34 cellular contexts compared by ENCODE assay signal in the genomic region with DNA sequence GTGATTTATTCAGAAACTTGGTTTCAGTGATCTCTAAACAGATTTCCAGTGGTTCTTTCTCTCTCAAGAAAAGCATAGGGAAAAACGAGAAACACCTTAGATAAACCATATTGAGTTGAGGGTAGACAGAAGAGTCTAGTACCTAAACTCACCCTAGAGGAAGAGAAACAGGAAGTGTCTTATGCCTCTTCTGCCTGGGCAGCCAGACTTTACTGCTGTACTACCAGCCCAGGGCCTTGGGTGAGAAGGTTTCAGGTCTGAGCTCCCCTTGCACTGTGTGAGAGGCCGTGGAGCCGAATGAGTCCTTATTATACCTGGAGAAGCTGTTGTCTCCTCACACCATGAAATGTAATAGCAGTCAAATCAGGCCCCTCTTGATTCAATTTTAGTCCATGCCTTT.
"Had no signal": no experiment of that assay in that cellular context is flagged by ENCODE, and none has a peak within 500 bp of the region (broad histone marks: within the 10 kb centered on the region; RNA-seq: fewer than 3 reads in every experiment).

No MANE protein-coding gene starts in this region.

- ATAC-seq: activated CD8-positive, alpha-beta T cell treated with anti-CD3 and anti-CD28 coated beads for 36 hours; activated T-cell treated with anti-CD3 and anti-CD28 coated beads, Interleukin-2, amount 50 U/mL, for 72 hours; body of pancreas; PC-3 had no signal

- H3K4me1 Mint-ChIP-seq: activated naive CD4-positive, alpha-beta T cell treated with anti-CD3 and anti-CD28 coated beads, Interleukin-2, amount 50 U/mL, for 24 hours had no signal

- H3K27ac ChIP-seq: body of pancreas, KMS-11, Peyer's patch had no signal

- H3K27me3 ChIP-seq: body of pancreas, Peyer's patch had no signal

- H3K4me1 ChIP-seq: Peyer's patch had no signal

- H3K27me3 Mint-ChIP-seq: activated CD4-positive, alpha-beta T cell treated with anti-CD3 and anti-CD28 coated beads, Interleukin-2, amount 10 ng/mL, durations not matched to agents 24 days and 14 days; activated CD8-positive, alpha-beta T cell treated with anti-CD3 and anti-CD28 coated beads for 36 hours; activated naive CD4-positive, alpha-beta T cell treated with anti-CD3 and anti-CD28 coated beads, Interleukin-2, amount 50 U/mL, for 24 hours; activated naive CD8-positive, alpha-beta T cell treated with anti-CD3 and anti-CD28 coated beads, Interleukin-2, amount 10 ng/mL, durations not matched to agents 7 days and 5 days had no signal

- H3K4me3 Mint-ChIP-seq: activated CD4-positive, alpha-beta T cell treated with anti-CD3 and anti-CD28 coated beads, Interleukin-2, amount 10 ng/mL, durations not matched to agents 24 days and 14 days; activated CD8-positive, alpha-beta T cell treated with anti-CD3 and anti-CD28 coated beads for 36 hours; activated naive CD4-positive, alpha-beta T cell treated with anti-CD3 and anti-CD28 coated beads, Interleukin-2, amount 50 U/mL, for 24 hours; activated naive CD8-positive, alpha-beta T cell treated with anti-CD3 and anti-CD28 coated beads, Interleukin-2, amount 10 ng/mL, durations not matched to agents 7 days and 5 days; activated T-cell treated with anti-CD3 and anti-CD28 coated beads, Interleukin-2, amount 50 U/mL, for 72 hours had no signal

- H3K4me3 ChIP-seq: body of pancreas, Peyer's patch had no signal

- H3K9me3 ChIP-seq: body of pancreas, Peyer's patch had no signal

- H3K9me3 Mint-ChIP-seq: activated CD4-positive, alpha-beta T cell treated with anti-CD3 and anti-CD28 coated beads, Interleukin-2, amount 10 ng/mL, durations not matched to agents 24 days and 14 days; activated CD8-positive, alpha-beta T cell treated with anti-CD3 and anti-CD28 coated beads for 36 hours; activated naive CD4-positive, alpha-beta T cell treated with anti-CD3 and anti-CD28 coated beads, Interleukin-2, amount 50 U/mL, for 24 hours; activated naive CD8-positive, alpha-beta T cell treated with anti-CD3 and anti-CD28 coated beads, Interleukin-2, amount 10 ng/mL, durations not matched to agents 7 days and 5 days; activated T-cell treated with anti-CD3 and anti-CD28 coated beads, Interleukin-2, amount 50 U/mL, for 72 hours; activated T-helper 2 cell treated with anti-CD3 and anti-CD28 coated beads, Interferon-gamma antibody, Interleukin-2, Interleukin-4, amounts not matched to agents 10 μg/mL and 5 μg/mL and 100 μg/mL, durations not matched to agents 14 hours and 24 hours and 36 hours had no signal

- DNase-seq: activated CD4-positive, alpha-beta T cell treated with anti-CD3 and anti-CD28 coated beads, Interleukin-2, amount 10 ng/mL, durations not matched to agents 24 days and 14 days; activated CD4-positive, alpha-beta T cell treated with anti-CD3 and anti-CD28 coated beads, Interleukin-2, amount 50 U/mL, for 4 hours; activated CD8-positive, alpha-beta T cell treated with anti-CD3 and anti-CD28 coated beads for 36 hours; activated gamma-delta T cell; activated naive CD4-positive, alpha-beta T cell treated with Interleukin-2 at 50 U/mL for 16 hours; activated naive CD8-positive, alpha-beta T cell treated with anti-CD3 and anti-CD28 coated beads, Interleukin-2, amount 10 ng/mL, durations not matched to agents 7 days and 5 days; activated T-cell treated with anti-CD3 and anti-CD28 coated beads, Interleukin-2, amount 50 U/mL, for 1 hour; activated T-cell treated with anti-CD3 and anti-CD28 coated beads, Interleukin-2, amount 50 U/mL, for 72 hours; amygdala; body of pancreas; caudate nucleus; cerebellar nuclear complex; MM.1S; NCI-H1092; NCI-H1436 treated with DMSO at 0.1 percent for 48 hours; NCI-H1694 treated with DMSO at 0.1 percent for 48 hours; NCI-H2029 treated with DMSO at 0.1 percent for 48 hours; NCI-H2107; NCI-H2171; NCI-H510A; NCI-H526; NCI-H748 treated with DMSO at 0.1 percent for 48 hours; NK-92 treated with Interleukin-12 subunit alpha and Interleukin-12 subunit beta, amount 100 ng/mL, for 24 hours; PC-3; Peyer's patch; RPMI8226; SHP77 treated with DMSO at 0.1 percent for 48 hours; SW 1271; T-helper 1 cell; T-helper 2 cell; T-helper 9 cell had no signal

- H3K27ac Mint-ChIP-seq: activated CD4-positive, alpha-beta T cell treated with anti-CD3 and anti-CD28 coated beads, Interleukin-2, amount 10 ng/mL, durations not matched to agents 24 days and 14 days; activated CD8-positive, alpha-beta T cell treated with anti-CD3 and anti-CD28 coated beads for 36 hours; activated naive CD4-positive, alpha-beta T cell treated with anti-CD3 and anti-CD28 coated beads, Interleukin-2, amount 50 U/mL, for 24 hours; activated naive CD8-positive, alpha-beta T cell treated with anti-CD3 and anti-CD28 coated beads, Interleukin-2, amount 10 ng/mL, durations not matched to agents 7 days and 5 days; activated T-cell treated with anti-CD3 and anti-CD28 coated beads, Interleukin-2, amount 50 U/mL, for 72 hours; activated T-helper 2 cell treated with anti-CD3 and anti-CD28 coated beads, Interferon-gamma antibody, Interleukin-2, Interleukin-4, amounts not matched to agents 10 μg/mL and 5 μg/mL and 100 μg/mL, durations not matched to agents 14 hours and 24 hours and 36 hours had no signal
